In the genomic region with DNA sequence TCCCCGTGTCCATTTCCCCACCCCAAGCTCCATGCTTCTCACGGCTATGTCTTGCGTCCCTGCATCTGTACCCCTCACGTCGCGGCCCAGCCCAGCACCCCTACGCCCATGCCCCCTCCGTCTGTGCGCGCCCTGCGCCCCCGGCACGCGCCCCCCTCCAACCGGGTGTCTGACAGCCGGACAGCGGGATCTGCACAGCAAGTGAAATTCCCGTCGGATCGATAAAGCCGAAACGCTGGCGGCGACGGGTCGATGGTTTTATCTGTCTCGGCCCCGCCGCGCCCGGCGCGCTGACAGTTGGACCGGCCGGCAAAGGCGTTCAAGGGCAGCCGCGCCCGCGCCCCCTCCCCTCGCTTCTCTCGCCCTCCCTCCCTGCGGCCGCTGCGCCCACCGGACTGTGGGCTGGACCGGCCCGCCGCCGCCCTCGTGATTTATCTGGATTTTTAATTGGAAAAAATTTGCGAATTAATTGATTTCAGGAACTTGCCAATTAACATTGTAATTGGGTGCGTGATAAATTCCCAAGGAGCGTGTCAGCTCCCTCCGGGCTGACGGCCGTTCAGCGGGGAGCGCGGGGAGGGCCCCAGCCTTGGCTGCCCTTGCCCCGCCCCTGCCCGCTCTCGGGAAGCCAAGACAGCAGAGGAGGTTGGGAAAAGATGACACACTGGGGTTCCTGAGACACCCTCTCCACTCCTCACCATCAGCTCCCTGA, we compare ENCODE assay signal across 9 cellular contexts. TPM values are rescaled to one million over a fixed set of nuclear protein-coding genes. Genes with fewer than 3 reads are reported as not detected.
DNase-seq lines count a peak whose midpoint lies in the region; ATAC-seq, FAIRE-seq and TF ChIP-seq lines count a peak whose summit lies in the region.
"Had no signal": no experiment of that assay in that cellular context is flagged by ENCODE, and none has a peak within 500 bp of the region (broad histone marks: within the 10 kb centered on the region; RNA-seq: fewer than 3 reads in every experiment).

No MANE protein-coding gene starts in this region.

- H4K20me1 ChIP-seq in endothelial cell of umbilical vein (replicated peaks; ENCODE audit: control insufficient read depth, extremely low read depth, insufficient read depth, low read length): no peaks in the 10 kb centered on the region

- DNase-seq in NCI-H1092 (lab: John Stamatoyannopoulos, UW): peak; percentile 31
- no peak for DNase-seq in NCI-H1092 treated with DMSO at 0.1 percent for 48 hours (lab: John Stamatoyannopoulos, UW)
- no peak for DNase-seq in endothelial cell of umbilical vein (ENCODE audit: low read depth, low spot score)
- DNase-seq in lower lobe of right lung: no peak
- DNase-seq in transverse colon: peak; percentile 26
- no peak for DNase-seq in GM13977 (ENCODE audit: low spot score)
- no peak for DNase-seq in ACHN
- no peak for DNase-seq in NCI-H1436 (lab: John Stamatoyannopoulos, UW)

- no peak for TF ChIP-seq EP300 in transverse colon (IDR thresholded peaks at IDR 0.05; ENCODE audit: low read depth)

- dilution Hi-C loops in endothelial cell of umbilical vein (cut with MboI; ENCODE audit: extremely low pct_ligation_motif_present, low sequenced_read_pairs): no loop called here

- no peak for TF ChIP-seq POLR2A in endothelial cell of umbilical vein (IDR thresholded peaks at IDR 0.05; ENCODE audit: low read depth, low read length)
- no peak for TF ChIP-seq POLR2A in transverse colon (IDR thresholded peaks at IDR 0.05)

- peak in 1 of 2 donors; percentile 29 for ATAC-seq in lower lobe of right lung

- POLR2A ChIA-PET in endothelial cell of umbilical vein (lab: Charles Lee): no interaction called here

- H3K4me1 ChIP-seq in endothelial cell of umbilical vein (ENCODE audit: control insufficient read depth, extremely low read depth, insufficient read depth, low read length) (no peaks in the 10 kb centered on the region), lower lobe of right lung (no peaks in the 10 kb centered on the region), transverse colon (peaks cover 0 to 9% (median 7%) of the 10 kb centered on the region in 4 donors)

- no peaks in the 10 kb centered on the region for H3K9me3 ChIP-seq in endothelial cell of umbilical vein (replicated peaks; ENCODE audit: control insufficient read depth, insufficient read depth, low read length)
- no peaks in the 10 kb centered on the region for H3K9me3 ChIP-seq in lower lobe of right lung
- no peaks in the 10 kb centered on the region for H3K9me3 ChIP-seq in transverse colon

- in situ Hi-C loops in transverse colon (cut with MboI; ENCODE audit: low pct_ligation_motif_present in 1 of 4, low pct_unique_long_range_greater_than_20kb in 1 of 4, low sequenced_read_pairs in 3 of 4) (no loop called here), GM13977 (cut with MboI; ENCODE audit: low pct_unique_long_range_greater_than_20kb, low sequenced_read_pairs, unreplicated experiment) (no loop called here), ACHN (cut with HindIII; ENCODE audit: low pct_ligation_motif_present, low pct_unique_long_range_greater_than_20kb, low sequenced_read_pairs) (no loop called here)

- H2AFZ ChIP-seq in endothelial cell of umbilical vein (ENCODE audit: low read depth, low read length): no peak overlapping the region

- H3K9me1 ChIP-seq in endothelial cell of umbilical vein (replicated peaks; ENCODE audit: control insufficient read depth, extremely low read depth, insufficient read depth, low read length): no peaks in the 10 kb centered on the region

- H3K79me2 ChIP-seq in endothelial cell of umbilical vein (ENCODE audit: control insufficient read depth, insufficient read depth, low read length): no peaks in the 10 kb centered on the region

- intact Hi-C loops in endothelial cell of umbilical vein (cut with micrococcal nuclease): no loop called here
- intact Hi-C loops in lower lobe of right lung (cut with DNase I): no loop called here
- intact Hi-C loops in transverse colon (cut with DNase I; ENCODE audit: low total_unique reads): no loop called here

- no peak overlapping the region for H3K27ac ChIP-seq in endothelial cell of umbilical vein (ENCODE audit: insufficient read depth, low read depth, low read length)
- H3K27ac ChIP-seq in lower lobe of right lung: no peak overlapping the region
- H3K27ac ChIP-seq in transverse colon: no peak overlapping the region

- H3K4me2 ChIP-seq in endothelial cell of umbilical vein (ENCODE audit: insufficient read depth, low read length): no peak overlapping the region

- no peak for FAIRE-seq in endothelial cell of umbilical vein (lab: Jason Lieb, UNC)
- FAIRE-seq: A204.1 had no signal

- H3K36me3 ChIP-seq in endothelial cell of umbilical vein (ENCODE audit: control insufficient read depth in 2 of 2, extremely low read depth in 1 of 2, insufficient read depth in 2 of 2, low read length in 2 of 2): no peaks in the 10 kb centered on the region
- no peaks in the 10 kb centered on the region for H3K36me3 ChIP-seq in lower lobe of right lung
- H3K36me3 ChIP-seq in transverse colon: no peaks in the 10 kb centered on the region

- 45% methylated on average over 52 of the region's 63 CpGs; no CpG with 5 or more reads in 1 of the 2 donors for WGBS in transverse colon (ENCODE audit: low coverage in 1 of 2), 2 donors

- H3K4me3 ChIP-seq in endothelial cell of umbilical vein (replicated peaks in 1 of 3; ENCODE audit: insufficient read depth in 1 of 3, low read depth in 1 of 3, low read length in 3 of 3) (peak overlapping the region in 1 of 3 experiments; percentile 10), lower lobe of right lung (peak overlapping the region; percentile 38), transverse colon (peak overlapping the region in 3 of 4 donors; percentile 11 to 31 (median 30))

- peaks cover 36 to 47% of the 10 kb centered on the region in 2 experiments for H3K27me3 ChIP-seq in endothelial cell of umbilical vein (ENCODE audit: control insufficient read depth in 2 of 2, insufficient read depth in 2 of 2, low read length in 2 of 2)
- peaks cover 10% of the 10 kb centered on the region for H3K27me3 ChIP-seq in lower lobe of right lung (ENCODE audit: low read depth)
- peaks cover 19% of the 10 kb centered on the region for H3K27me3 ChIP-seq in transverse colon

- BruUV-seq in endothelial cell of umbilical vein (replicated peaks; lab: Mats Ljungman, UMichigan): no TSS peak

- CTCF ChIA-PET in endothelial cell of umbilical vein (lab: Charles Lee): interaction anchor here (1.1 kb wide), 1 partner anchor 22 kb away, joined by 4 read pairs; no protein-coding TSS in a partner anchor

- TF ChIP-seq CTCF in endothelial cell of umbilical vein (IDR thresholded peaks at IDR 0.05; ENCODE audit: extremely low read depth in 1 of 2, insufficient read depth in 1 of 2, low read depth in 1 of 2, low read length in 2 of 2) (no peak), lower lobe of right lung (IDR thresholded peaks at IDR 0.05) (no peak), transverse colon (IDR thresholded peaks at IDR 0.05) (no peak), GM13977 (IDR thresholded peaks at IDR 0.05; ENCODE audit: extremely low read depth, insufficient read depth, missing control alignments) (no peak)

- H3K9ac ChIP-seq in endothelial cell of umbilical vein (replicated peaks; ENCODE audit: extremely low read depth, insufficient read depth, low read length): no peak overlapping the region

TF ChIP-seq in endothelial cell of umbilical vein, 7 proteins besides CTCF, POLR2A, EP300 and RAD21:
- TF ChIP-seq EZH2 (IDR thresholded peaks at IDR 0.05; ENCODE audit: borderline replicate concordance, low read depth, low read length, severe bottlenecking): peak; percentile 80
- TF ChIP-seq POLR2AphosphoS5 (IDR thresholded peaks at IDR 0.05; ENCODE audit: insufficient read depth, low read depth, low read length): no peak

RNA-seq across cellular contexts. Expression of a gene that starts 57.1 kb away (rescaled TPM):
- total RNA-seq in endothelial cell of umbilical vein (5.3 and 5.7 TPM in 2 replicates), lower lobe of right lung (22.6 TPM), transverse colon (10 to 100 TPM; 14.2 to 40.8 (median 22.9) TPM)
- polyA plus RNA-seq in endothelial cell of umbilical vein: 16.5 and 24.7 TPM in 2 replicates
- 7.4 and 8.7 TPM in 2 replicates for polyA plus RNA-seq in endothelial cell of umbilical vein (2011; cell fraction: cytosol; rRNA removed)
- polyA plus RNA-seq in endothelial cell of umbilical vein (2011; cell fraction: nucleus; rRNA removed): 3.3 and 3.9 TPM in 2 replicates
- 3.5 and 5.3 TPM in 2 replicates for polyA plus RNA-seq in endothelial cell of umbilical vein (2012)
- polyA minus RNA-seq in endothelial cell of umbilical vein: 6.2 and 8.2 TPM in 2 replicates
- 11.6 TPM for polyA minus RNA-seq in endothelial cell of umbilical vein (2011; cell fraction: cytosol; rRNA and poly(A)+ RNA removed)
- 1.5 and 1.8 TPM in 2 replicates for polyA minus RNA-seq in endothelial cell of umbilical vein (2011; cell fraction: nucleus; rRNA and poly(A)+ RNA removed)

RNA-seq across cellular contexts. Expression of a gene that starts 57.4 kb away (rescaled TPM):
- total RNA-seq in endothelial cell of umbilical vein (not detected in 2 replicates), lower lobe of right lung (14.5 TPM), transverse colon (1 to 10 TPM in 1 of 4 donors, under 1 TPM in 2, not detected in 1; 0.40 to 2.5 (median 0.96) TPM)
- polyA plus RNA-seq in endothelial cell of umbilical vein: 0.17 and 0.48 TPM in 2 replicates
- polyA plus RNA-seq in endothelial cell of umbilical vein (2011; cell fraction: cytosol; rRNA removed): not detected in 2 replicates
- polyA plus RNA-seq in endothelial cell of umbilical vein (2011; cell fraction: nucleus; rRNA removed): 0.92 and 3.2 TPM in 2 replicates
- not detected in 2 replicates for polyA plus RNA-seq in endothelial cell of umbilical vein (2012)
- polyA minus RNA-seq in endothelial cell of umbilical vein: 0.45 TPM in 1 of 2 replicates, not detected in the other
- polyA minus RNA-seq in endothelial cell of umbilical vein (2011; cell fraction: cytosol; rRNA and poly(A)+ RNA removed): 1.4 TPM
- not detected in 2 replicates for polyA minus RNA-seq in endothelial cell of umbilical vein (2011; cell fraction: nucleus; rRNA and poly(A)+ RNA removed)

Comparison
In these comparisons a context has a peak if more than half of its experiments do, and no peak if none do; other contexts are left out.
1. DNase-seq: peak in NCI-H1092 (single experiment) and transverse colon (single experiment); none in NCI-H1092 treated with DMSO at 0.1 percent for 48 hours (single experiment), endothelial cell of umbilical vein (single experiment), lower lobe of right lung (single experiment), GM13977 (single experiment), ACHN (single experiment) and NCI-H1436 (single experiment).